Comparison of ENCODE assay signal across 8 cellular contexts in genomic region chr17:48547839-48548686, GRCh38. TPM values are rescaled to one million over a fixed set of nuclear protein-coding genes. Genes with fewer than 3 reads are reported as not detected.
DNase-seq lines count a peak whose midpoint lies in the region; ATAC-seq and TF ChIP-seq lines count a peak whose summit lies in the region.

No MANE protein-coding gene starts in this region.

- POLR2A ChIA-PET in CD8-positive, alpha-beta memory T cell (lab: Charles Lee) = interaction anchor here (0.6 to 0.9 kb wide), 3 partner anchors 11 to 37 kb away, joined by 3 to 10 read pairs (median 3); no protein-coding TSS in a partner anchor
- POLR2A ChIA-PET in T-cell (lab: Charles Lee) = interaction anchor here in 1 of 2 donors (0.7 kb wide), 1 partner anchor 291 kb away, joined by 3 read pairs; no protein-coding TSS in a partner anchor

- H3K4me3 ChIP-seq in CD8-positive, alpha-beta memory T cell (ENCODE audit: low read length) = peak overlapping the region; percentile 29

- TF ChIP-seq CTCF in nephron progenitor cell (IDR thresholded peaks at IDR 0.05) = no peak

- CTCF ChIA-PET in CD8-positive, alpha-beta memory T cell (lab: Charles Lee) = interaction anchor here (1.5 to 1.7 kb wide), 3 partner anchors 12 to 45 kb away, joined by 3 to 5 read pairs (median 4); partner anchors contain the start of gene HOXB5
- CTCF ChIA-PET in T-cell (lab: Charles Lee) = interaction anchor here (0.5 to 1.4 kb wide), 7 partner anchors 13 to 196 kb away, joined by 3 to 8 read pairs (median 3); no protein-coding TSS in a partner anchor

- H3K27ac ChIP-seq in CD8-positive, alpha-beta memory T cell (ENCODE audit: low read depth, low read length) = peak overlapping the region; percentile 92

- peaks cover 15 to 45% (median 18%) of the 10 kb centered on the region in 3 donors for H3K4me1 Mint-ChIP-seq in CD8-positive, alpha-beta memory T cell
- H3K4me1 Mint-ChIP-seq in T-cell (peaks cover 34 to 44% (median 40%) of the 10 kb centered on the region in 3 donors), nephron progenitor cell (peaks cover 84% of the 10 kb centered on the region)
- peaks cover 38% of the 10 kb centered on the region for H3K4me1 Mint-ChIP-seq in dendritic cell treated with granulocyte-macrophage colony-stimulating factor and Interleukin-4, amounts not matched to agents 40 ng/mL and 50 ng/mL, for 4 days (ENCODE audit: low read depth)

- H3K4me1 ChIP-seq in CD8-positive, alpha-beta memory T cell (ENCODE audit: insufficient read depth, low read length) = peaks cover 32% of the 10 kb centered on the region

- H3K36me3 ChIP-seq in CD8-positive, alpha-beta memory T cell (ENCODE audit: insufficient read depth, low read length) = no peaks in the 10 kb centered on the region

- no peaks in the 10 kb centered on the region for H3K9me3 ChIP-seq in CD8-positive, alpha-beta memory T cell (ENCODE audit: low read length)

- H3K36me3 Mint-ChIP-seq in CD8-positive, alpha-beta memory T cell = peaks cover 0 to 15% (median 4%) of the 10 kb centered on the region in 3 donors
- peaks cover 2% of the 10 kb centered on the region for H3K36me3 Mint-ChIP-seq in T-cell
- H3K36me3 Mint-ChIP-seq in dendritic cell treated with granulocyte-macrophage colony-stimulating factor and Interleukin-4, amounts not matched to agents 40 ng/mL and 50 ng/mL, for 4 days (ENCODE audit: low read depth) = peaks cover 9% of the 10 kb centered on the region
- H3K36me3 Mint-ChIP-seq in nephron progenitor cell (ENCODE audit: low read depth) = peaks cover 31% of the 10 kb centered on the region

- peak overlapping the region in 6 of 7 donors; percentile 26 to 69 (median 50) for H3K4me3 Mint-ChIP-seq in CD8-positive, alpha-beta memory T cell
- H3K4me3 Mint-ChIP-seq in T-cell = peak overlapping the region; percentile 56 to 91 (median 66)
- H3K4me3 Mint-ChIP-seq in dendritic cell treated with granulocyte-macrophage colony-stimulating factor and Interleukin-4, amounts not matched to agents 40 ng/mL and 50 ng/mL, for 4 days = peak overlapping the region; percentile 40
- H3K4me3 Mint-ChIP-seq in nephron progenitor cell = peak overlapping the region; percentile 99

- peaks cover 3 to 5% of the 10 kb centered on the region in 2 donors for H3K27me3 Mint-ChIP-seq in CD8-positive, alpha-beta memory T cell
- H3K27me3 Mint-ChIP-seq in T-cell = peaks cover 5% of the 10 kb centered on the region in 2 donors
- peaks cover 72% of the 10 kb centered on the region for H3K27me3 Mint-ChIP-seq in dendritic cell treated with granulocyte-macrophage colony-stimulating factor and Interleukin-4, amounts not matched to agents 40 ng/mL and 50 ng/mL, for 4 days
- no peaks in the 10 kb centered on the region for H3K27me3 Mint-ChIP-seq in nephron progenitor cell (ENCODE audit: low read depth, poor library complexity)

- ATAC-seq in T-cell (replicated peaks in 1 of 4) (no peak), GM18870 (IDR thresholded peaks at IDR 0.05; ENCODE audit: unreplicated experiment) (no peak)

- no peaks in the 10 kb centered on the region for H3K9me3 Mint-ChIP-seq in CD8-positive, alpha-beta memory T cell
- H3K9me3 Mint-ChIP-seq in T-cell = no peaks in the 10 kb centered on the region
- no peaks in the 10 kb centered on the region for H3K9me3 Mint-ChIP-seq in dendritic cell treated with granulocyte-macrophage colony-stimulating factor and Interleukin-4, amounts not matched to agents 40 ng/mL and 50 ng/mL, for 4 days
- H3K9me3 Mint-ChIP-seq in nephron progenitor cell = no peaks in the 10 kb centered on the region

- H3K27me3 ChIP-seq in CD8-positive, alpha-beta memory T cell (ENCODE audit: insufficient read depth, low read length, poor library complexity, severe bottlenecking) = no peaks in the 10 kb centered on the region

- peak in 1 of 5 donors; percentile 52 for DNase-seq in CD8-positive, alpha-beta memory T cell
- DNase-seq in T-cell (peak in 26 of 34 experiments; percentile 22 to 68 (median 36)), nephron progenitor cell (no peak), SHP77 treated with DMSO at 0.1 percent for 48 hours (lab: John Stamatoyannopoulos, UW) (no peak), NOMO-1 treated with dmso at 0.1 percent for 144 hours (lab: John Stamatoyannopoulos, UW; ENCODE audit: unreplicated experiment) (no peak), DMS53 treated with DMSO at 0.1 percent for 48 hours (lab: John Stamatoyannopoulos, UW; ENCODE audit: unreplicated experiment) (no peak)

- peak overlapping the region in 7 of 8 donors; percentile 53 to 84 (median 73) for H3K27ac Mint-ChIP-seq in CD8-positive, alpha-beta memory T cell
- peak overlapping the region; percentile 59 to 96 for H3K27ac Mint-ChIP-seq in T-cell
- no peak overlapping the region for H3K27ac Mint-ChIP-seq in dendritic cell treated with granulocyte-macrophage colony-stimulating factor and Interleukin-4, amounts not matched to agents 40 ng/mL and 50 ng/mL, for 4 days
- peak overlapping the region; percentile 100 for H3K27ac Mint-ChIP-seq in nephron progenitor cell

- intact Hi-C loops in dendritic cell treated with granulocyte-macrophage colony-stimulating factor and Interleukin-4, amounts not matched to agents 40 ng/mL and 50 ng/mL, for 4 days (cut with micrococcal nuclease) = loop anchor here (10.0 kb wide), 1 partner anchor 53 kb away; no protein-coding TSS in a partner anchor

RNA-seq across cellular contexts. Expression of gene HOXB2, which starts 3.2 kb away (rescaled TPM):
- 10 to 100 TPM; 16.7 to 18.3 TPM for total RNA-seq in CD8-positive, alpha-beta memory T cell
- 12.8 TPM for polyA plus RNA-seq in CD8-positive, alpha-beta memory T cell
- 10 to 100 TPM; 12.1 to 37.3 (median 25.6) TPM for total RNA-seq in T-cell

RNA-seq across cellular contexts. Expression of gene HOXB1, which starts 17.3 kb away (rescaled TPM):
- not detected for total RNA-seq in CD8-positive, alpha-beta memory T cell
- polyA plus RNA-seq in CD8-positive, alpha-beta memory T cell = not detected
- total RNA-seq in T-cell = not detected

RNA-seq across cellular contexts. Expression of gene HOXB4, which starts 30.1 kb away (rescaled TPM):
- total RNA-seq in CD8-positive, alpha-beta memory T cell = 1 to 10 TPM; 3.4 to 3.7 TPM
- 0.33 TPM for polyA plus RNA-seq in CD8-positive, alpha-beta memory T cell
- 1 to 10 TPM; 1.4 to 3.7 (median 1.5) TPM for total RNA-seq in T-cell

RNA-seq across cellular contexts. Expression of gene HOXB3, which starts 42.0 kb away (rescaled TPM):
- total RNA-seq in CD8-positive, alpha-beta memory T cell = 1 to 10 TPM; 3.0 to 3.5 TPM
- polyA plus RNA-seq in CD8-positive, alpha-beta memory T cell = 0.10 TPM
- 1 to 10 TPM; 3.5 to 7.7 (median 4.2) TPM for total RNA-seq in T-cell

RNA-seq across cellular contexts. Expression of gene HOXB5, which starts 45.5 kb away (rescaled TPM):
- total RNA-seq in CD8-positive, alpha-beta memory T cell = not detected
- not detected for polyA plus RNA-seq in CD8-positive, alpha-beta memory T cell
- not detected for total RNA-seq in T-cell

Comparison
In these comparisons a context has a peak if more than half of its experiments do, and no peak if none do; other contexts are left out.
1. DNase-seq: peak in T-cell (26 of 34); none in nephron progenitor cell (single experiment), SHP77 treated with DMSO at 0.1 percent for 48 hours (single experiment), NOMO-1 treated with dmso at 0.1 percent for 144 hours (single experiment) and DMS53 treated with DMSO at 0.1 percent for 48 hours (single experiment).
2. H3K4me3 Mint-ChIP-seq: peak in every context shown above with its lines; median percentile 99 in nephron progenitor cell; 66 in T-cell; 50 in CD8-positive, alpha-beta memory T cell; 40 in dendritic cell treated with granulocyte-macrophage colony-stimulating factor and Interleukin-4, amounts not matched to agents 40 ng/mL and 50 ng/mL, for 4 days.